Comparison of ENCODE assay signal across 20 cellular contexts in genomic region chr19:887072-887471, GRCh38. TPM values are rescaled to one million over a fixed set of nuclear protein-coding genes. Genes with fewer than 3 reads are reported as not detected.
DNase-seq lines count a peak whose midpoint lies in the region; ATAC-seq and TF ChIP-seq lines count a peak whose summit lies in the region.
"Had no signal": no experiment of that assay in that cellular context is flagged by ENCODE, and none has a peak within 500 bp of the region (broad histone marks: within the 10 kb centered on the region; RNA-seq: fewer than 3 reads in every experiment).

No MANE protein-coding gene starts in this region.

- peaks cover 27% of the 10 kb centered on the region for H3K4me1 Mint-ChIP-seq in activated naive CD8-positive, alpha-beta T cell (ENCODE audit: low read depth)
- peaks cover 10% of the 10 kb centered on the region for H3K4me1 Mint-ChIP-seq in activated naive CD8-positive, alpha-beta T cell treated with anti-CD3 and anti-CD28 coated beads, Interleukin-2, amount 50 U/mL, for 24 hours

- H3K9me3 Mint-ChIP-seq in activated naive CD8-positive, alpha-beta T cell (ENCODE audit: low read depth): no peaks in the 10 kb centered on the region
- H3K9me3 Mint-ChIP-seq in activated naive CD8-positive, alpha-beta T cell treated with anti-CD3 and anti-CD28 coated beads, Interleukin-2, amount 50 U/mL, for 24 hours: no peaks in the 10 kb centered on the region

- no peaks in the 10 kb centered on the region for H3K36me3 Mint-ChIP-seq in activated naive CD8-positive, alpha-beta T cell
- no peaks in the 10 kb centered on the region for H3K36me3 Mint-ChIP-seq in activated naive CD8-positive, alpha-beta T cell treated with anti-CD3 and anti-CD28 coated beads, Interleukin-2, amount 50 U/mL, for 24 hours (ENCODE audit: low read depth)

- TF ChIP-seq CTCF in fibroblast of villous mesenchyme (IDR thresholded peaks at IDR 0.05; ENCODE audit: insufficient read depth, low read depth, low read length): no peak

- peak overlapping the region; percentile 66 for H3K27ac Mint-ChIP-seq in activated naive CD8-positive, alpha-beta T cell
- H3K27ac Mint-ChIP-seq in activated naive CD8-positive, alpha-beta T cell treated with anti-CD3 and anti-CD28 coated beads, Interleukin-2, amount 50 U/mL, for 24 hours: no peak overlapping the region
- H3K27ac Mint-ChIP-seq: B cell had no signal

- H3K36me3 ChIP-seq in adipocyte (ENCODE audit: control insufficient read depth, insufficient read depth, low read length, severe bottlenecking): peaks cover 51% of the 10 kb centered on the region
- H3K36me3 ChIP-seq: uterus had no signal

- ATAC-seq in activated naive CD8-positive, alpha-beta T cell treated with anti-CD3 and anti-CD28 coated beads, Interleukin-2, amount 50 U/mL, for 24 hours: no peak
- ATAC-seq in HG02981 (IDR thresholded peaks at IDR 0.05; ENCODE audit: unreplicated experiment): no peak
- ATAC-seq in GM18873 (IDR thresholded peaks at IDR 0.05; ENCODE audit: low FRiP score, unreplicated experiment): no peak
- ATAC-seq: HCT116, heart left ventricle had no signal

- H3K9me3 ChIP-seq in adipocyte (ENCODE audit: control insufficient read depth, low read length): no peaks in the 10 kb centered on the region
- H3K9me3 ChIP-seq: heart left ventricle, uterus had no signal

- H3K9ac ChIP-seq in adipocyte (ENCODE audit: low read length): no peak overlapping the region
- H3K9ac ChIP-seq: parathyroid adenoma had no signal

- H3K4me3 Mint-ChIP-seq in activated naive CD8-positive, alpha-beta T cell: no peak overlapping the region
- no peak overlapping the region for H3K4me3 Mint-ChIP-seq in activated naive CD8-positive, alpha-beta T cell treated with anti-CD3 and anti-CD28 coated beads, Interleukin-2, amount 50 U/mL, for 24 hours
- H3K4me3 Mint-ChIP-seq: B cell had no signal

- no peaks in the 10 kb centered on the region for H3K27me3 Mint-ChIP-seq in activated naive CD8-positive, alpha-beta T cell
- H3K27me3 Mint-ChIP-seq in activated naive CD8-positive, alpha-beta T cell treated with anti-CD3 and anti-CD28 coated beads, Interleukin-2, amount 50 U/mL, for 24 hours: no peaks in the 10 kb centered on the region
- H3K27me3 Mint-ChIP-seq: B cell had no signal

- H3K4me1 ChIP-seq in adipocyte (ENCODE audit: control insufficient read depth, insufficient read depth, low read length): no peaks in the 10 kb centered on the region
- H3K4me1 ChIP-seq: parathyroid adenoma, uterus had no signal

- no peak overlapping the region for H3K4me3 ChIP-seq in adipocyte (ENCODE audit: low read length)
- no peak overlapping the region for H3K4me3 ChIP-seq in fibroblast of villous mesenchyme (ENCODE audit: low read depth, low read length)
- H3K4me3 ChIP-seq: heart left ventricle, uterus had no signal

- no peaks in the 10 kb centered on the region for H3K27me3 ChIP-seq in adipocyte (replicated peaks; ENCODE audit: control insufficient read depth, insufficient read depth, low read length)
- H3K27me3 ChIP-seq: heart left ventricle, uterus had no signal

- no peak for DNase-seq in activated naive CD8-positive, alpha-beta T cell treated with anti-CD3 and anti-CD28 coated beads, Interleukin-2, amount 50 U/mL, for 24 hours
- DNase-seq in adipocyte (ENCODE audit: low read depth) (peak; percentile 67), fibroblast of villous mesenchyme (ENCODE audit: low read depth) (peak; percentile 45), superior temporal gyrus (ENCODE audit: extremely low spot score) (peak; percentile 59), KG1 (lab: John Stamatoyannopoulos, UW) (no peak)
- DNase-seq: activated CD8-positive, alpha-beta memory T cell treated with anti-CD3 and anti-CD28 coated beads for 24 hours; activated naive CD4-positive, alpha-beta T cell treated with Interleukin-2 at 50 U/mL for 16 hours; heart left ventricle; Right ventricle myocardium superior; stimulated activated CD8-positive, alpha-beta memory T cell treated with anti-CD3 and anti-CD28 coated beads, Interleukin-4, amount 100 ng/mL, for 48 hours; uterus had no signal

RNA-seq across cellular contexts. Expression of gene MED16, which starts 5.9 kb away (rescaled TPM):
- 26.8 and 30.0 TPM in 2 replicates for total RNA-seq in fibroblast of villous mesenchyme

RNA-seq across cellular contexts. Expression of gene RNU6-9, which starts 6.2 kb away (rescaled TPM):
- total RNA-seq in fibroblast of villous mesenchyme: not detected in 2 replicates
- total RNA-seq: B cell, dermis microvascular lymphatic vessel endothelial cell, heart left ventricle, lung microvascular endothelial cell, NCI-H460, Right ventricle myocardium superior, uterus had no signal

RNA-seq across cellular contexts. Expression of gene R3HDM4, which starts 25.9 kb away (rescaled TPM):
- total RNA-seq in fibroblast of villous mesenchyme: 26.3 and 31.6 TPM in 2 replicates

RNA-seq across cellular contexts. Expression of gene CFD, which starts 27.6 kb away (rescaled TPM):
- total RNA-seq in fibroblast of villous mesenchyme: 3.9 TPM in 2 replicates

RNA-seq across cellular contexts. Expression of gene KISS1R, which starts 30.1 kb away (rescaled TPM):
- total RNA-seq in fibroblast of villous mesenchyme: not detected in 2 replicates
- total RNA-seq: dermis microvascular lymphatic vessel endothelial cell, heart left ventricle, lung microvascular endothelial cell, NCI-H460, Right ventricle myocardium superior had no signal

Comparison
In these comparisons a context has a peak if more than half of its experiments do, and no peak if none do; other contexts are left out.
1. DNase-seq: peak in adipocyte (single experiment), fibroblast of villous mesenchyme (single experiment) and superior temporal gyrus (single experiment); none in activated naive CD8-positive, alpha-beta T cell treated with anti-CD3 and anti-CD28 coated beads, Interleukin-2, amount 50 U/mL, for 24 hours (single experiment) and KG1 (single experiment).